In the genomic region with DNA sequence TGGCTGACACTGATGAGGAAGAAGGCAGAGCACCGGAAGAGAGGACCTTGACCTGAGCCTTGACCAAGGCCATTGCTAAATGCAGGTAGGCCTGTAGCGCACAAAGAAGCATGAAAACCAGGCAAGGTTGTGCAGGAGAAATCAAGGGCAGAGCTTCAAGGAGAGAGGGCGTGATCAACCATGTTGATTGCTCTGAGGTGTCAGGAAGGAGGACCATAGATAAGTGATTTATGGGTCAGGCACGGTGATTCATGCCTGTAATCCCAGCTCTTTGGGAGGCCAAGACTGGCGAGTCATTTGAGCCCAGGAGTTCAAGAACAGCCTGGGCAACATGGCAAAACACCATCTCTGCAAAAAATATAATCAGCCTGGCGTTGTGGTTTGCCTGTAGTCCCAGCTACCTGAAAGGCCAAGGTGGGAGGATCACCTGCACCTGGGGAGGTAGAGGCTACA, we compare ENCODE assay signal across 10 cellular contexts. TPM values are rescaled to one million over a fixed set of nuclear protein-coding genes. Genes with fewer than 3 reads are reported as not detected.
DNase-seq lines count a peak whose midpoint lies in the region; ATAC-seq and TF ChIP-seq lines count a peak whose summit lies in the region.
"Had no signal": no experiment of that assay in that cellular context is flagged by ENCODE, and none has a peak within 500 bp of the region (broad histone marks: within the 10 kb centered on the region; RNA-seq: fewer than 3 reads in every experiment).

No MANE protein-coding gene starts in this region.

- CTCF ChIA-PET in activated naive CD4-positive, alpha-beta T cell treated with anti-CD3 and anti-CD28 coated beads for 36 hours (lab: Charles Lee) = interaction anchor here (0.7 to 5.2 kb wide), 5 partner anchors 7 to 107 kb away, joined by 3 to 27 read pairs (median 3); no protein-coding TSS in a partner anchor

- peaks cover 100% of the 10 kb centered on the region for H3K79me2 ChIP-seq in neural progenitor cell (ENCODE audit: low read depth)

- no peaks in the 10 kb centered on the region for H3F3A ChIP-seq in neural progenitor cell (ENCODE audit: low read depth)

- peak; percentile 45 for DNase-seq in activated naive CD4-positive, alpha-beta T cell treated with anti-CD3 and anti-CD28 coated beads for 36 hours
- no peak for DNase-seq in activated naive CD4-positive, alpha-beta T cell treated with Interleukin-2 at 50 U/mL for 16 hours
- DNase-seq in T1000 (lab: John Stamatoyannopoulos, UW) (peak; percentile 22), fibroblast of the aortic adventitia (ENCODE audit: low read depth) (peak; percentile 77), neural progenitor cell (ENCODE audit: low spot score) (no peak)
- no peak for DNase-seq in stimulated activated naive CD8-positive, alpha-beta T cell treated with anti-CD3 and anti-CD28 coated beads, Interleukin-15, amount 100 ng/mL, for 72 hours
- DNase-seq: left cardiac atrium had no signal

- no peak overlapping the region for H3K9ac ChIP-seq in neural progenitor cell
- H3K9ac ChIP-seq: BLaER1 treated with 17β-estradiol and CSF1 and Interleukin-3, amounts not matched to agents 10 nM and 100 nM had no signal

- H3K27me3 Mint-ChIP-seq in activated naive CD4-positive, alpha-beta T cell treated with anti-CD3 and anti-CD28 coated beads for 36 hours (ENCODE audit: low read depth) = no peaks in the 10 kb centered on the region
- no peaks in the 10 kb centered on the region for H3K27me3 Mint-ChIP-seq in stimulated activated naive CD8-positive, alpha-beta T cell treated with anti-CD3 and anti-CD28 coated beads, Interleukin-15, amount 100 ng/mL, for 72 hours
- peaks cover 8% of the 10 kb centered on the region for H3K27me3 Mint-ChIP-seq in neural progenitor cell (ENCODE audit: insufficient read depth, low read depth)

- H2AFZ ChIP-seq in neural progenitor cell (replicated peaks) = no peak overlapping the region

- intact Hi-C loops in activated naive CD4-positive, alpha-beta T cell treated with anti-CD3 and anti-CD28 coated beads for 36 hours (cut with micrococcal nuclease) = no loop called here

- no peaks in the 10 kb centered on the region for H3K9me3 Mint-ChIP-seq in activated naive CD4-positive, alpha-beta T cell treated with anti-CD3 and anti-CD28 coated beads for 36 hours
- H3K9me3 Mint-ChIP-seq in stimulated activated naive CD8-positive, alpha-beta T cell treated with anti-CD3 and anti-CD28 coated beads, Interleukin-15, amount 100 ng/mL, for 72 hours = no peaks in the 10 kb centered on the region
- H3K9me3 Mint-ChIP-seq in neural progenitor cell = no peaks in the 10 kb centered on the region

- no peak overlapping the region for H3K27ac ChIP-seq in neural progenitor cell
- H3K27ac ChIP-seq: BLaER1 treated with 17β-estradiol and CSF1 and Interleukin-3, amounts not matched to agents 10 nM and 100 nM had no signal

- no peak overlapping the region for H3K4me3 ChIP-seq in fibroblast of the aortic adventitia (ENCODE audit: low read depth, low read length)
- H3K4me3 ChIP-seq in neural progenitor cell = no peak overlapping the region
- H3K4me3 ChIP-seq: BLaER1 treated with 17β-estradiol and CSF1 and Interleukin-3, amounts not matched to agents 10 nM and 100 nM had no signal

- H3K4me2 ChIP-seq in neural progenitor cell = no peak overlapping the region

- peaks cover 100% of the 10 kb centered on the region for H4K20me1 ChIP-seq in neural progenitor cell (ENCODE audit: low read depth)

- H3K36me3 Mint-ChIP-seq in activated naive CD4-positive, alpha-beta T cell treated with anti-CD3 and anti-CD28 coated beads for 36 hours (ENCODE audit: low read depth) = peaks cover 16% of the 10 kb centered on the region
- peaks cover 31% of the 10 kb centered on the region for H3K36me3 Mint-ChIP-seq in neural progenitor cell

- ATAC-seq in stimulated activated naive CD8-positive, alpha-beta T cell treated with anti-CD3 and anti-CD28 coated beads, Interleukin-15, amount 100 ng/mL, for 72 hours = no peak
- ATAC-seq in GM21381 (IDR thresholded peaks at IDR 0.05; ENCODE audit: unreplicated experiment) (no peak), HG02759 (IDR thresholded peaks at IDR 0.05; ENCODE audit: unreplicated experiment) (no peak)

- no peak for TF ChIP-seq CTCF in fibroblast of the aortic adventitia (IDR thresholded peaks at IDR 0.05; ENCODE audit: insufficient read depth, low read length)
- TF ChIP-seq CTCF in neural progenitor cell (IDR thresholded peaks at IDR 0.05) = no peak

- no peaks in the 10 kb centered on the region for H3K4me1 ChIP-seq in neural progenitor cell

- no peaks in the 10 kb centered on the region for H3K9me3 ChIP-seq in neural progenitor cell (ENCODE audit: low read depth)
- H3K9me3 ChIP-seq: BLaER1 treated with 17β-estradiol and CSF1 and Interleukin-3, amounts not matched to agents 10 nM and 100 nM had no signal

- H3K27me3 ChIP-seq in neural progenitor cell = no peaks in the 10 kb centered on the region
- H3K27me3 ChIP-seq: BLaER1 treated with 17β-estradiol and CSF1 and Interleukin-3, amounts not matched to agents 10 nM and 100 nM had no signal

- H3K4me1 Mint-ChIP-seq in activated naive CD4-positive, alpha-beta T cell treated with anti-CD3 and anti-CD28 coated beads for 36 hours (ENCODE audit: low read depth) = peaks cover 92% of the 10 kb centered on the region
- peaks cover 100% of the 10 kb centered on the region for H3K4me1 Mint-ChIP-seq in stimulated activated naive CD8-positive, alpha-beta T cell treated with anti-CD3 and anti-CD28 coated beads, Interleukin-15, amount 100 ng/mL, for 72 hours
- peaks cover 23% of the 10 kb centered on the region for H3K4me1 Mint-ChIP-seq in neural progenitor cell

- H3K36me3 ChIP-seq in neural progenitor cell = no peaks in the 10 kb centered on the region

- H3K4me3 Mint-ChIP-seq in activated naive CD4-positive, alpha-beta T cell treated with anti-CD3 and anti-CD28 coated beads for 36 hours = no peak overlapping the region
- H3K4me3 Mint-ChIP-seq in stimulated activated naive CD8-positive, alpha-beta T cell treated with anti-CD3 and anti-CD28 coated beads, Interleukin-15, amount 100 ng/mL, for 72 hours = peak overlapping the region in 1 of 2 donors; percentile 19
- no peak overlapping the region for H3K4me3 Mint-ChIP-seq in neural progenitor cell

- peak overlapping the region; percentile 63 for H3K27ac Mint-ChIP-seq in activated naive CD4-positive, alpha-beta T cell treated with anti-CD3 and anti-CD28 coated beads for 36 hours
- H3K27ac Mint-ChIP-seq in stimulated activated naive CD8-positive, alpha-beta T cell treated with anti-CD3 and anti-CD28 coated beads, Interleukin-15, amount 100 ng/mL, for 72 hours = peak overlapping the region; percentile 26 to 49
- no peak overlapping the region for H3K27ac Mint-ChIP-seq in neural progenitor cell

RNA-seq across cellular contexts. Expression of gene PLCG1, which starts 12.4 kb away (rescaled TPM):
- total RNA-seq in activated naive CD4-positive, alpha-beta T cell treated with anti-CD3 and anti-CD28 coated beads for 36 hours = 100 to 1,000 TPM; 117 to 136 TPM
- total RNA-seq in fibroblast of the aortic adventitia (ENCODE audit: low replicate concordance) (38.0 and 56.4 TPM in 2 replicates), neural progenitor cell (ENCODE audit: low replicate concordance) (146 and 265 TPM in 2 replicates)

Comparison
In these comparisons a context has a peak if more than half of its experiments do, and no peak if none do; other contexts are left out.
1. DNase-seq: peak in activated naive CD4-positive, alpha-beta T cell treated with anti-CD3 and anti-CD28 coated beads for 36 hours (single experiment), T1000 (single experiment) and fibroblast of the aortic adventitia (single experiment); none in activated naive CD4-positive, alpha-beta T cell treated with Interleukin-2 at 50 U/mL for 16 hours (single experiment), stimulated activated naive CD8-positive, alpha-beta T cell treated with anti-CD3 and anti-CD28 coated beads, Interleukin-15, amount 100 ng/mL, for 72 hours (0 of 2) and neural progenitor cell (single experiment).